Comparison of ENCODE assay signal across 2 cellular contexts in genomic region chr1:65824103-65824502, GRCh38.
A peak's percentile ranks its signal among the peaks of the same experiment; 100 is the strongest.
TF ChIP-seq lines count a peak whose summit lies in the region.

No MANE protein-coding gene starts in this region.

TF ChIP-seq in IMR-90, 13 proteins besides CTCF, POLR2A, EP300 and RAD21:
- TF ChIP-seq CEBPB (IDR thresholded peaks at IDR 0.05; ENCODE audit: low read depth, low read length) (peak; percentile 90), MAZ (IDR thresholded peaks at IDR 0.05; ENCODE audit: borderline replicate concordance, low read depth, low read length) (no peak)
- TF ChIP-seq, protein P1, sequence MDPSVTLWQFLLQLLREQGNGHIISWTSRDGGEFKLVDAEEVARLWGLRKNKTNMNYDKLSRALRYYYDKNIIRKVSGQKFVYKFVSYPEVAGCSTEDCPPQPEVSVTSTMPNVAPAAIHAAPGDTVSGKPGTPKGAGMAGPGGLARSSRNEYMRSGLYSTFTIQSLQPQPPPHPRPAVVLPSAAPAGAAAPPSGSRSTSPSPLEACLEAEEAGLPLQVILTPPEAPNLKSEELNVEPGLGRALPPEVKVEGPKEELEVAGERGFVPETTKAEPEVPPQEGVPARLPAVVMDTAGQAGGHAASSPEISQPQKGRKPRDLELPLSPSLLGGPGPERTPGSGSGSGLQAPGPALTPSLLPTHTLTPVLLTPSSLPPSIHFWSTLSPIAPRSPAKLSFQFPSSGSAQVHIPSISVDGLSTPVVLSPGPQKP (IDR thresholded peaks at IDR 0.05; ENCODE audit: borderline replicate concordance, low read depth, low read length), result no peak
TF ChIP-seq in IMR-90: peak in this region for 1.

TF ChIP-seq in K562, 482 proteins besides CTCF, POLR2A, EP300 and RAD21:
- TF ChIP-seq MXD1 (CRISPR knock-in tag; IDR thresholded peaks at IDR 0.05; ENCODE audit: borderline replicate concordance, poor library complexity, severe bottlenecking) (no peak), CEBPG (CRISPR knock-in tag; IDR thresholded peaks at IDR 0.05) (no peak), CEBPG (tag; conservative IDR thresholded peaks at IDR 0.05 in 1 of 2, IDR thresholded peaks at IDR 0.05 in 1 of 2) (peak in 1 of 2 experiments; percentile 79; a peak in 2 of 4 replicates), CEBPB (tag; IDR thresholded peaks at IDR 0.05) (peak; percentile 63), SREBF2 (CRISPR knock-in tag; IDR thresholded peaks at IDR 0.05) (no peak), SRSF9 (IDR thresholded peaks at IDR 0.05; ENCODE audit: borderline replicate concordance, low read depth, low read length) (no peak)
TF ChIP-seq in K562: peak in this region for 2.
